In the genomic region with DNA sequence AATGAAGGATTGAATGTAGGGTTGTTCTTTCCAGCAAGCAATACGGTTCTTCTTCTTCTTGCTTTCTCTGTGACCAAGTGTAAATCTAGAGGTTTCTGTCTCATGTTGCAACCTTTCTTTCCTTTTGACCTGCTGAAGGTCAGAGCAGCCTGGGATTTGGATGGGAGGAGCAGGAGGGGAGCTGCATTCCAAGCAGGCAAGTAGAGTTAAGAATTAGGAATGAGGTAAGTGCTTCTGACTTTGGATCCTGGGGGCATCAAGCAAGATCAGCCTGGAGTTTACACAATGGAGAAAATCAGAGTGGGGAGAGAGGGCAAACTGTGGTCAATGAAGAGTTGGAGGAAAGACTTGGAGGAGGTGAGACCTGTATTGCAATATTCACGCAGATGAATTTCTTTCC, we compare ENCODE assay signal across 32 cellular contexts.
"Had no signal": no experiment of that assay in that cellular context is flagged by ENCODE, and none has a peak within 500 bp of the region (broad histone marks: within the 10 kb centered on the region; RNA-seq: fewer than 3 reads in every experiment).

No MANE protein-coding gene starts in this region.

- H3K36me3 ChIP-seq: ascending aorta, breast epithelium, cardiac muscle cell, colonic mucosa, WERI-Rb-1 had no signal

- DNase-seq: activated CD4-positive, alpha-beta memory T cell treated with anti-CD3 and anti-CD28 coated beads, Interleukin-2, amount 10 ng/mL, durations not matched to agents 7 days and 5 days; activated CD4-positive, alpha-beta T cell treated with anti-CD3 and anti-CD28 coated beads for 36 hours; activated CD4-positive, alpha-beta T cell treated with anti-CD3 and anti-CD28 coated beads, Interleukin-2, amount 10 ng/mL, durations not matched to agents 24 days and 14 days; activated CD4-positive, alpha-beta T cell treated with anti-CD3 and anti-CD28 coated beads, Interleukin-2, amount 50 U/mL, for 4 hours; activated CD4-positive, CD25-positive, alpha-beta regulatory T cell; activated CD4-positive, CD25-positive, alpha-beta regulatory T cell treated with anti-CD3 and anti-CD28 coated beads, Interleukin-2, amount 50 U/mL, for 72 hours; activated CD8-positive, alpha-beta memory T cell treated with anti-CD3 and anti-CD28 coated beads, Interleukin-2, amount 50 U/mL, for 48 hours; activated gamma-delta T cell; activated naive CD4-positive, alpha-beta T cell; activated naive CD4-positive, alpha-beta T cell treated with anti-CD3 and anti-CD28 coated beads, Interleukin-2, amount 10 ng/mL, durations not matched to agents 7 days and 5 days; activated naive CD8-positive, alpha-beta T cell treated with anti-CD3 and anti-CD28 coated beads, Interleukin-2, amount 10 ng/mL, durations not matched to agents 7 days and 5 days; activated T-cell treated with anti-CD3 and anti-CD28 coated beads for 4 hours; activated T-cell treated with anti-CD3 and anti-CD28 coated beads, Interleukin-2, amount 50 U/mL, for 24 hours; activated T-cell treated with anti-CD3 and anti-CD28 coated beads, Interleukin-2, amount 50 U/mL, for 72 hours; central memory CD4-positive, alpha-beta T cell; cerebellar nuclear complex; colonic mucosa; effector CD8-positive, alpha-beta T cell; endodermal cell; foreskin fibroblast; head of caudate nucleus; T-helper 1 cell; T-helper 17 cell; T1000; WERI-Rb-1 had no signal

- H3K27me3 ChIP-seq: ascending aorta, breast epithelium, cardiac muscle cell, colonic mucosa had no signal

- ATAC-seq: activated CD4-positive, alpha-beta T cell treated with anti-CD3 and anti-CD28 coated beads for 36 hours; activated naive CD4-positive, alpha-beta T cell treated with anti-CD3 and anti-CD28 coated beads, Interleukin-2, amount 50 U/mL, for 72 hours; activated T-cell treated with anti-CD3 and anti-CD28 coated beads, Interleukin-2, amount 50 U/mL, for 72 hours; esophagus mucosa; T-helper 17 cell had no signal

- H3K27me3 Mint-ChIP-seq: activated CD4-positive, alpha-beta T cell treated with anti-CD3 and anti-CD28 coated beads, Interleukin-2, amount 10 ng/mL, durations not matched to agents 24 days and 14 days; activated T-cell treated with anti-CD3 and anti-CD28 coated beads, Interleukin-2, amount 50 U/mL, for 24 hours had no signal

- H3K36me3 Mint-ChIP-seq: activated naive CD4-positive, alpha-beta T cell treated with anti-CD3 and anti-CD28 coated beads, Interleukin-2, amount 10 ng/mL, durations not matched to agents 7 days and 5 days; activated naive CD4-positive, alpha-beta T cell treated with anti-CD3 and anti-CD28 coated beads, Interleukin-2, amount 50 U/mL, for 72 hours; activated naive CD8-positive, alpha-beta T cell treated with anti-CD3 and anti-CD28 coated beads, Interleukin-2, amount 10 ng/mL, durations not matched to agents 7 days and 5 days; brain had no signal

- H3K4me3 Mint-ChIP-seq: activated CD4-positive, alpha-beta memory T cell treated with anti-CD3 and anti-CD28 coated beads, Interleukin-2, amount 10 ng/mL, durations not matched to agents 7 days and 5 days; activated CD4-positive, alpha-beta T cell treated with anti-CD3 and anti-CD28 coated beads for 36 hours; activated CD4-positive, alpha-beta T cell treated with anti-CD3 and anti-CD28 coated beads, Interleukin-2, amount 10 ng/mL, durations not matched to agents 24 days and 14 days; activated naive CD4-positive, alpha-beta T cell treated with anti-CD3 and anti-CD28 coated beads, Interleukin-2, amount 10 ng/mL, durations not matched to agents 7 days and 5 days; activated naive CD8-positive, alpha-beta T cell treated with anti-CD3 and anti-CD28 coated beads, Interleukin-2, amount 10 ng/mL, durations not matched to agents 7 days and 5 days; activated T-cell treated with anti-CD3 and anti-CD28 coated beads, Interleukin-2, amount 50 U/mL, for 24 hours; activated T-cell treated with anti-CD3 and anti-CD28 coated beads, Interleukin-2, amount 50 U/mL, for 72 hours; brain; endodermal cell; T-helper 17 cell; T-helper 2 cell treated with Interferon-gamma antibody and Interleukin-4, amounts not matched to agents 5 μg/mL and 100 μg/mL, for 36 hours had no signal

- H3K4me1 Mint-ChIP-seq: activated CD4-positive, alpha-beta memory T cell treated with anti-CD3 and anti-CD28 coated beads, Interleukin-2, amount 10 ng/mL, durations not matched to agents 7 days and 5 days; activated CD4-positive, alpha-beta T cell treated with anti-CD3 and anti-CD28 coated beads, Interleukin-2, amount 10 ng/mL, durations not matched to agents 24 days and 14 days; activated naive CD4-positive, alpha-beta T cell treated with anti-CD3 and anti-CD28 coated beads, Interleukin-2, amount 10 ng/mL, durations not matched to agents 7 days and 5 days; activated naive CD8-positive, alpha-beta T cell treated with anti-CD3 and anti-CD28 coated beads, Interleukin-2, amount 10 ng/mL, durations not matched to agents 7 days and 5 days; endodermal cell; T-helper 17 cell had no signal

- H3K4me3 ChIP-seq: ascending aorta, breast epithelium, cardiac muscle cell, colonic mucosa had no signal

- H3K27ac Mint-ChIP-seq: activated CD4-positive, alpha-beta memory T cell treated with anti-CD3 and anti-CD28 coated beads, Interleukin-2, amount 10 ng/mL, durations not matched to agents 7 days and 5 days; activated CD4-positive, alpha-beta T cell treated with anti-CD3 and anti-CD28 coated beads for 36 hours; activated CD4-positive, alpha-beta T cell treated with anti-CD3 and anti-CD28 coated beads, Interleukin-2, amount 10 ng/mL, durations not matched to agents 24 days and 14 days; activated naive CD4-positive, alpha-beta T cell treated with anti-CD3 and anti-CD28 coated beads, Interleukin-2, amount 10 ng/mL, durations not matched to agents 7 days and 5 days; activated naive CD4-positive, alpha-beta T cell treated with anti-CD3 and anti-CD28 coated beads, Interleukin-2, amount 50 U/mL, for 72 hours; activated naive CD8-positive, alpha-beta T cell treated with anti-CD3 and anti-CD28 coated beads, Interleukin-2, amount 10 ng/mL, durations not matched to agents 7 days and 5 days; activated T-cell treated with anti-CD3 and anti-CD28 coated beads, Interleukin-2, amount 50 U/mL, for 24 hours; activated T-cell treated with anti-CD3 and anti-CD28 coated beads, Interleukin-2, amount 50 U/mL, for 72 hours; brain; endodermal cell; T-helper 17 cell; T-helper 2 cell treated with Interferon-gamma antibody and Interleukin-4, amounts not matched to agents 5 μg/mL and 100 μg/mL, for 36 hours had no signal

- H3K9me3 ChIP-seq: ascending aorta, breast epithelium, colonic mucosa had no signal

- H3K9me3 Mint-ChIP-seq: activated CD4-positive, alpha-beta memory T cell treated with anti-CD3 and anti-CD28 coated beads, Interleukin-2, amount 10 ng/mL, durations not matched to agents 7 days and 5 days; activated CD4-positive, alpha-beta T cell treated with anti-CD3 and anti-CD28 coated beads, Interleukin-2, amount 10 ng/mL, durations not matched to agents 24 days and 14 days; activated naive CD4-positive, alpha-beta T cell treated with anti-CD3 and anti-CD28 coated beads, Interleukin-2, amount 50 U/mL, for 72 hours; activated T-cell treated with anti-CD3 and anti-CD28 coated beads, Interleukin-2, amount 50 U/mL, for 24 hours; endodermal cell; T-helper 2 cell treated with Interferon-gamma antibody and Interleukin-4, amounts not matched to agents 5 μg/mL and 100 μg/mL, for 36 hours had no signal

- H3K4me1 ChIP-seq: ascending aorta, breast epithelium, colonic mucosa had no signal

- H3K27ac ChIP-seq: ascending aorta, breast epithelium, cardiac muscle cell, colonic mucosa, WERI-Rb-1 had no signal
